Comparison of ENCODE assay signal across 29 cellular contexts in genomic region chr2:106866636-106867035, GRCh38. TPM values are rescaled to one million over a fixed set of nuclear protein-coding genes. Genes with fewer than 3 reads are reported as not detected.
DNase-seq lines count a peak whose midpoint lies in the region; ATAC-seq and TF ChIP-seq lines count a peak whose summit lies in the region.
"Had no signal": no experiment of that assay in that cellular context is flagged by ENCODE, and none has a peak within 500 bp of the region (broad histone marks: within the 10 kb centered on the region; RNA-seq: fewer than 3 reads in every experiment).

No MANE protein-coding gene starts in this region.

- H3K4me2 ChIP-seq in neural progenitor cell: peak overlapping the region; percentile 66
- H3K4me2 ChIP-seq: PC-9 had no signal

- peaks cover 12% of the 10 kb centered on the region for H3K79me2 ChIP-seq in neural progenitor cell (ENCODE audit: low read depth)

- no peak overlapping the region for H3K9ac ChIP-seq in neural progenitor cell

- H3K27ac Mint-ChIP-seq in neural progenitor cell: peak overlapping the region; percentile 87
- H3K27ac Mint-ChIP-seq: CD14-positive monocyte; CD8-positive, alpha-beta memory T cell had no signal

- H3K4me1 ChIP-seq in neural progenitor cell: peaks cover 36% of the 10 kb centered on the region
- peaks cover 3 to 13% of the 10 kb centered on the region in 2 donors for H3K4me1 ChIP-seq in aorta (ENCODE audit: control insufficient read depth in 1 of 2, insufficient read depth in 2 of 2, low read length in 2 of 2)
- H3K4me1 ChIP-seq: BE2C, SJSA1 had no signal

- H3K27ac ChIP-seq in angular gyrus (ENCODE audit: low read depth, low read length) (peak overlapping the region; percentile 33), coronary artery (peak overlapping the region; percentile 74 to 78), neural progenitor cell (no peak overlapping the region), aorta (ENCODE audit: low read depth in 1 of 2, low read length in 2 of 2) (peak overlapping the region; percentile 95 to 97)
- H3K27ac ChIP-seq: PC-9, SJSA1 had no signal

- H3K4me3 ChIP-seq in coronary artery: no peak overlapping the region
- H3K4me3 ChIP-seq in neural progenitor cell: no peak overlapping the region
- H3K4me3 ChIP-seq in aorta (ENCODE audit: low read length in 2 of 2): no peak overlapping the region
- H3K4me3 ChIP-seq: PC-9, SJSA1 had no signal

- no peaks in the 10 kb centered on the region for H3K27me3 Mint-ChIP-seq in neural progenitor cell (ENCODE audit: insufficient read depth, low read depth)

- no peak for DNase-seq in coronary artery (ENCODE audit: low spot score)
- DNase-seq in neural progenitor cell (ENCODE audit: low spot score): no peak
- no peak for DNase-seq in aorta
- DNase-seq in DMS153 treated with DMSO at 0.1 percent for 48 hours (lab: John Stamatoyannopoulos, UW; ENCODE audit: unreplicated experiment): no peak
- DNase-seq in activated T-cell treated with anti-CD3 and anti-CD28 coated beads for 4 hours: no peak
- no peak for DNase-seq in NCI-H2171 treated with DMSO at 0.1 percent for 48 hours (lab: John Stamatoyannopoulos, UW)
- DNase-seq: BE2C; CD8-positive, alpha-beta memory T cell; DMS 273 treated with DMSO at 0.1 percent for 48 hours; DMS79 treated with DMSO at 0.1 percent for 48 hours; GF-D8; Kasumi-1; MV-4-11; NCI-H1105 treated with DMSO at 0.1 percent for 48 hours; NCI-H146; NCI-H1930; NCI-H2107; NCI-H446 treated with DMSO at 0.1 percent for 48 hours; NCI-H526 treated with DMSO at 0.1 percent for 48 hours; PC-9; Right ventricle myocardium superior; RPMI8226 had no signal

- intact Hi-C loops in aorta (cut with DNase I): loop anchor here (5.0 to 10.0 kb wide), 3 partner anchors 52 to 548 kb away; no protein-coding TSS in a partner anchor

- WGBS in aorta, 2 donors: 9 to 10% methylated on average over 3 of the region's 3 CpGs

- H3K4me3 Mint-ChIP-seq in neural progenitor cell: no peak overlapping the region
- H3K4me3 Mint-ChIP-seq: CD14-positive monocyte; CD8-positive, alpha-beta memory T cell had no signal

- peaks cover 24% of the 10 kb centered on the region for H3K36me3 Mint-ChIP-seq in neural progenitor cell
- H3K36me3 Mint-ChIP-seq: CD14-positive monocyte; CD8-positive, alpha-beta memory T cell had no signal

- TF ChIP-seq CTCF in coronary artery (IDR thresholded peaks at IDR 0.05) (no peak), neural progenitor cell (IDR thresholded peaks at IDR 0.05) (no peak)

- peaks cover 61% of the 10 kb centered on the region for H3K4me1 Mint-ChIP-seq in neural progenitor cell
- H3K4me1 Mint-ChIP-seq: CD14-positive monocyte; CD8-positive, alpha-beta memory T cell had no signal

- H3K9me3 ChIP-seq in neural progenitor cell (ENCODE audit: low read depth) (no peaks in the 10 kb centered on the region), aorta (ENCODE audit: control insufficient read depth, low read length) (no peaks in the 10 kb centered on the region)
- H3K9me3 ChIP-seq: BE2C, SJSA1 had no signal

- H4K20me1 ChIP-seq in neural progenitor cell (ENCODE audit: low read depth): peaks cover 34% of the 10 kb centered on the region

- H2AFZ ChIP-seq in neural progenitor cell (replicated peaks): no peak overlapping the region
- H2AFZ ChIP-seq: PC-9 had no signal

- ATAC-seq in aorta (ENCODE audit: low FRiP score): no peak
- no peak for ATAC-seq in HG02840 (IDR thresholded peaks at IDR 0.05; ENCODE audit: low FRiP score, unreplicated experiment)
- ATAC-seq: HCT116, HepG2 had no signal

- no peaks in the 10 kb centered on the region for H3K36me3 ChIP-seq in neural progenitor cell
- H3K36me3 ChIP-seq in aorta (ENCODE audit: control insufficient read depth in 1 of 2, insufficient read depth in 2 of 2, low read length in 1 of 2): no peaks in the 10 kb centered on the region
- H3K36me3 ChIP-seq: BE2C, SJSA1 had no signal

- peaks cover 29% of the 10 kb centered on the region for H3F3A ChIP-seq in neural progenitor cell (ENCODE audit: low read depth)

- H3K9me3 Mint-ChIP-seq in neural progenitor cell: peaks cover 9% of the 10 kb centered on the region

- H3K27me3 ChIP-seq in neural progenitor cell: peaks cover 54% of the 10 kb centered on the region
- no peaks in the 10 kb centered on the region for H3K27me3 ChIP-seq in aorta (ENCODE audit: control insufficient read depth in 1 of 2, insufficient read depth in 2 of 2, low read length in 1 of 2)
- H3K27me3 ChIP-seq: BE2C had no signal

RNA-seq across cellular contexts. Expression of gene ST6GAL2, which starts 19.3 kb away (rescaled TPM):
- total RNA-seq in neural progenitor cell (ENCODE audit: low replicate concordance): 10.1 and 12.8 TPM in 2 replicates
- 100 to 1,000 TPM in 1 of 2 donors, 10 to 100 TPM in 1; 49.1 to 107 TPM for total RNA-seq in aorta
- polyA plus RNA-seq in aorta: 1 to 10 TPM; 7.0 to 9.3 TPM
- total RNA-seq: CD8-positive, alpha-beta memory T cell; HepG2; M059J; PC-9; Right ventricle myocardium superior; SJSA1 had no signal
- polyA plus RNA-seq: CD14-positive monocyte; CD8-positive, alpha-beta memory T cell; HepG2 had no signal
